In genomic region chr1:32052887-32053286, GRCh38 we compare ENCODE assay signal across 29 cellular contexts. TPM values are rescaled to one million over a fixed set of nuclear protein-coding genes. Genes with fewer than 3 reads are reported as not detected.
DNase-seq lines count a peak whose midpoint lies in the region; ATAC-seq, FAIRE-seq and TF ChIP-seq lines count a peak whose summit lies in the region.
"Had no signal": no experiment of that assay in that cellular context is flagged by ENCODE, and none has a peak within 500 bp of the region (broad histone marks: within the 10 kb centered on the region; RNA-seq: fewer than 3 reads in every experiment).

No MANE protein-coding gene starts in this region.

- H3K4me3 ChIP-seq in bronchial epithelial cell (ENCODE audit: low read depth, low read length): no peak overlapping the region
- H3K4me3 ChIP-seq: neural progenitor cell, right lobe of liver, suprapubic skin had no signal

- ATAC-seq in stimulated activated naive CD8-positive, alpha-beta T cell treated with anti-CD3 and anti-CD28 coated beads, Interleukin-15, Interleukin-2, amounts not matched to agents 100 U/mL and 50 U/mL, for 24 hours: no peak
- ATAC-seq: HCT116; left colon; stimulated activated naive B cell treated with anti-CD40 and anti-IgM and Interleukin-4, amounts not matched to agents 10 μg/mL and 1 μg/mL and 100 μg/mL, for 72 hours had no signal

- DNase-seq in EL (peak; percentile 70), M059J (ENCODE audit: low read depth) (peak; percentile 63), bronchial epithelial cell (ENCODE audit: low read depth) (peak; percentile 35), iris pigment epithelial cell (ENCODE audit: low read depth) (peak; percentile 39), NCI-H526 treated with DMSO at 0.1 percent for 48 hours (lab: John Stamatoyannopoulos, UW) (no peak)
- no peak for DNase-seq in stimulated activated naive CD8-positive, alpha-beta T cell treated with anti-CD3 and anti-CD28 coated beads, Interleukin-15, Interleukin-2, amounts not matched to agents 100 U/mL and 50 U/mL, for 24 hours
- DNase-seq in activated CD4-positive, alpha-beta T cell treated with anti-CD3 and anti-CD28 coated beads for 1 hour: no peak
- DNase-seq in activated CD4-positive, alpha-beta T cell treated with anti-CD3 and anti-CD28 coated beads for 4 hours: no peak
- DNase-seq: ACHN; activated CD4-positive, alpha-beta T cell treated with anti-CD3 and anti-CD28 coated beads, Interleukin-2, amount 50 U/mL, for 4 hours; activated CD8-positive, alpha-beta memory T cell treated with anti-CD3 and anti-CD28 coated beads, Interleukin-2, amount 50 U/mL, for 48 hours; activated effector memory CD4-positive, alpha-beta T cell treated with anti-CD3 and anti-CD28 coated beads, Interleukin-2, amount 50 U/mL, for 16 hours; activated naive CD8-positive, alpha-beta T cell treated with anti-CD3 and anti-CD28 coated beads for 36 hours; BE2C; foreskin melanocyte; left colon; mammary epithelial cell; MV-4-11; NCI-H1436 treated with DMSO at 0.1 percent for 48 hours; NCI-H446 treated with DMSO at 0.1 percent for 48 hours; OCI-M1; right lobe of liver; SHP77; stimulated activated CD4-positive, alpha-beta T cell treated with anti-CD3 and anti-CD28 coated beads, Interleukin-4, amount 100 ng/mL, for 24 hours; stimulated activated naive B cell treated with anti-CD40 and anti-IgM and Interleukin-4, amounts not matched to agents 10 μg/mL and 1 μg/mL and 100 μg/mL, for 72 hours; T1000 had no signal

- H3K36me3 ChIP-seq in bronchial epithelial cell (ENCODE audit: control insufficient read depth, insufficient read depth, low read length): peaks cover 22% of the 10 kb centered on the region

- no peaks in the 10 kb centered on the region for H3K27me3 ChIP-seq in bronchial epithelial cell (ENCODE audit: control insufficient read depth, insufficient read depth, low read length)
- H3K27me3 ChIP-seq: BE2C, neural progenitor cell, right lobe of liver, suprapubic skin had no signal

- FAIRE-seq in bronchial epithelial cell (lab: Jason Lieb, UNC): no peak

- no peak for TF ChIP-seq CTCF in bronchial epithelial cell (IDR thresholded peaks at IDR 0.05; ENCODE audit: insufficient read depth, low read length, severe bottlenecking)

RNA-seq across cellular contexts. Expression of gene TMEM39B, which starts 19.9 kb away (rescaled TPM):
- total RNA-seq in M059J (2014; rRNA removed; shearing (Covaris generic)): 13.9 and 16.1 TPM in 2 replicates
- 2.2 and 2.9 TPM in 2 replicates for total RNA-seq in bronchial epithelial cell

RNA-seq across cellular contexts. Expression of gene KHDRBS1, which starts 39.2 kb away (rescaled TPM):
- 59.2 and 102 TPM in 2 replicates for total RNA-seq in M059J (2014; rRNA removed; shearing (Covaris generic))
- total RNA-seq in bronchial epithelial cell: 36.6 and 39.8 TPM in 2 replicates

RNA-seq across cellular contexts. Expression of gene KPNA6, which starts 55.0 kb away (rescaled TPM):
- total RNA-seq in M059J (2014; rRNA removed; shearing (Covaris generic)): 49.8 and 73.0 TPM in 2 replicates
- total RNA-seq in bronchial epithelial cell: 24.2 and 31.1 TPM in 2 replicates

Comparison
In these comparisons a context has a peak if more than half of its experiments do, and no peak if none do; other contexts are left out.
1. DNase-seq: peak in EL (single experiment), M059J (single experiment), bronchial epithelial cell (single experiment) and iris pigment epithelial cell (single experiment); none in stimulated activated naive CD8-positive, alpha-beta T cell treated with anti-CD3 and anti-CD28 coated beads, Interleukin-15, Interleukin-2, amounts not matched to agents 100 U/mL and 50 U/mL, for 24 hours (single experiment), activated CD4-positive, alpha-beta T cell treated with anti-CD3 and anti-CD28 coated beads for 1 hour (single experiment), NCI-H526 treated with DMSO at 0.1 percent for 48 hours (single experiment) and activated CD4-positive, alpha-beta T cell treated with anti-CD3 and anti-CD28 coated beads for 4 hours (0 of 2).